Comparison of ENCODE assay signal across 1 cellular context in the genomic region with DNA sequence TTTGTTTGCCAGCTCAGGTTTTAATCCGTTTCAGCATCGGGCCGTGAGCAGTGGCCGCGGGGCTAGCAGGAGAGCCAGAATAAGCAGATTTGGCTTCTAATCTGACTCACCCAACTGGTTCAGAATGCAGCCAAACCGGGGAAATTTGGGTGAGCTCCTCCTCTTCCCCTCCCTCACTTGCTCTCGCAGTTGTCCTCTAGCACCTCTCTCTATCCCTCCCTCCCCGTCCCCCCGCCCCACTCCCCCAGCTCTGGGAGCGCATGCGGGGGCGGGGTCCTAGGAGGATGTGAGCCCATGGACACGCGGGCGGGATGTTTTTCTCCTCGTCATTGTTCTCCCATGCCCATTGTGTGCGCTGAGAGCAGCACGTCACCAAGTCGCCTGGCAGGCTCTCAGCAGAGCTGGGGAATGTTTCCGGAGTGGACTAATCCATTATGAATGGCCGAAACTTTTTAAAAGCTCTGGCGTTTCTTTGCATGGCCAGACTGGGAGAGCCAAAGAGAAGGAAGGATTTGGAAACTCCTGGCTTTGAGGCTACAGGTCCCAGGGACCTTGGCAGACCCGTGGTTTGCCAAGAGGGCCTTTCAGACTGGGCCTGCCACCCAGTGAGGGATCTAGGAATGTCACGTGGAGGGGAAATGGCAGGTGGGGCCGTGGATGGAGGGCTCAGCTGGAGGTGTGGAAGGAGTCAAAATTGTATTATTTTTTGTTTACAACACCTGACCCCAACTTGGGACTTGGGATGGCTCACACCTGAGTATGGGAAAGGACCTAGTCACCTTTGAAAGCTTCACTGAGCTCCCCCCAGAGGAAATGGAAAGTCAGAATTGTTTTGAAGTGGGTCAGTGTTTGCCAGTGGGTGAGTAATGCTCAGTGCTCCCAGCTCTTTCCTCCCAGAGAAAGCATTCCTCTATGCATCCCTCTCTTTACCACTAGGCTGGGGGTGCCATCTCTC.
TF ChIP-seq lines count a peak whose summit lies in the region.

No MANE protein-coding gene starts in this region.

TF ChIP-seq in K562, 482 proteins besides CTCF, POLR2A, EP300 and RAD21 (continued from another document):
- TF ChIP-seq, protein P1, sequence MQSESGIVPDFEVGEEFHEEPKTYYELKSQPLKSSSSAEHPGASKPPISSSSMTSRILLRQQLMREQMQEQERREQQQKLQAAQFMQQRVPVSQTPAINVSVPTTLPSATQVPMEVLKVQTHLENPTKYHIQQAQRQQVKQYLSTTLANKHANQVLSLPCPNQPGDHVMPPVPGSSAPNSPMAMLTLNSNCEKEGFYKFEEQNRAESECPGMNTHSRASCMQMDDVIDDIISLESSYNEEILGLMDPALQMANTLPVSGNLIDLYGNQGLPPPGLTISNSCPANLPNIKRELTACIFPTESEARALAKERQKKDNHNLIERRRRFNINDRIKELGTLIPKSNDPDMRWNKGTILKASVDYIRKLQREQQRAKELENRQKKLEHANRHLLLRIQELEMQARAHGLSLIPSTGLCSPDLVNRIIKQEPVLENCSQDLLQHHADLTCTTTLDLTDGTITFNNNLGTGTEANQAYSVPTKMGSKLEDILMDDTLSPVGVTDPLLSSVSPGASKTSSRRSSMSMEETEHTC (IDR thresholded peaks at IDR 0.05): no peak
- TF ChIP-seq SAP30 (IDR thresholded peaks at IDR 0.05; ENCODE audit: borderline replicate concordance, insufficient read depth, low read depth, low read length, poor library complexity, severe bottlenecking) (no peak), NFE2 (IDR thresholded peaks at IDR 0.05; ENCODE audit: low read depth) (peak; percentile 36; the same call in 1 of the 2 replicates), NFIX (CRISPR knock-in tag; IDR thresholded peaks at IDR 0.05; ENCODE audit: low read depth) (no peak), BRD4 (IDR thresholded peaks at IDR 0.05) (no peak), NR2F6 (CRISPR knock-in tag; IDR thresholded peaks at IDR 0.05) (no peak), ZNF589 (CRISPR knock-in tag; IDR thresholded peaks at IDR 0.05; ENCODE audit: low read depth) (no peak), CREB1 (IDR thresholded peaks at IDR 0.05) (peak; percentile 73; the same call in 1 of the 2 replicates), CREB1 (CRISPR knock-in tag; IDR thresholded peaks at IDR 0.05) (no peak), SOX6 (IDR thresholded peaks at IDR 0.05) (peak; percentile 36; the same call in 1 of the 2 replicates), CREM (IDR thresholded peaks at IDR 0.05; ENCODE audit: low read depth) (peak; percentile 86), NRF1 (conservative IDR thresholded peaks at IDR 0.05 in 1 of 2, IDR thresholded peaks at IDR 0.05 in 1 of 2) (peak; percentile 17 to 33; a peak in 2 of 4 replicates), FOXA1 (IDR thresholded peaks at IDR 0.05; ENCODE audit: borderline replicate concordance) (no peak), FOXK1 (CRISPR knock-in tag; IDR thresholded peaks at IDR 0.05; ENCODE audit: borderline replicate concordance) (no peak), ASH1L (IDR thresholded peaks at IDR 0.05; ENCODE audit: borderline replicate concordance, low read depth, partially characterized antibody) (no peak), POLR2G (IDR thresholded peaks at IDR 0.05; ENCODE audit: low read depth, low read length) (no peak), EHMT2 (IDR thresholded peaks at IDR 0.05) (no peak)
- TF ChIP-seq, protein P2, sequence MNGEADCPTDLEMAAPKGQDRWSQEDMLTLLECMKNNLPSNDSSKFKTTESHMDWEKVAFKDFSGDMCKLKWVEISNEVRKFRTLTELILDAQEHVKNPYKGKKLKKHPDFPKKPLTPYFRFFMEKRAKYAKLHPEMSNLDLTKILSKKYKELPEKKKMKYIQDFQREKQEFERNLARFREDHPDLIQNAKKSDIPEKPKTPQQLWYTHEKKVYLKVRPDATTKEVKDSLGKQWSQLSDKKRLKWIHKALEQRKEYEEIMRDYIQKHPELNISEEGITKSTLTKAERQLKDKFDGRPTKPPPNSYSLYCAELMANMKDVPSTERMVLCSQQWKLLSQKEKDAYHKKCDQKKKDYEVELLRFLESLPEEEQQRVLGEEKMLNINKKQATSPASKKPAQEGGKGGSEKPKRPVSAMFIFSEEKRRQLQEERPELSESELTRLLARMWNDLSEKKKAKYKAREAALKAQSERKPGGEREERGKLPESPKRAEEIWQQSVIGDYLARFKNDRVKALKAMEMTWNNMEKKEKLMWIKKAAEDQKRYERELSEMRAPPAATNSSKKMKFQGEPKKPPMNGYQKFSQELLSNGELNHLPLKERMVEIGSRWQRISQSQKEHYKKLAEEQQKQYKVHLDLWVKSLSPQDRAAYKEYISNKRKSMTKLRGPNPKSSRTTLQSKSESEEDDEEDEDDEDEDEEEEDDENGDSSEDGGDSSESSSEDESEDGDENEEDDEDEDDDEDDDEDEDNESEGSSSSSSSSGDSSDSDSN (IDR thresholded peaks at IDR 0.05; ENCODE audit: borderline replicate concordance in 1 of 2, low read depth in 2 of 2, low read length in 2 of 2): no peak
- TF ChIP-seq, protein P3, sequence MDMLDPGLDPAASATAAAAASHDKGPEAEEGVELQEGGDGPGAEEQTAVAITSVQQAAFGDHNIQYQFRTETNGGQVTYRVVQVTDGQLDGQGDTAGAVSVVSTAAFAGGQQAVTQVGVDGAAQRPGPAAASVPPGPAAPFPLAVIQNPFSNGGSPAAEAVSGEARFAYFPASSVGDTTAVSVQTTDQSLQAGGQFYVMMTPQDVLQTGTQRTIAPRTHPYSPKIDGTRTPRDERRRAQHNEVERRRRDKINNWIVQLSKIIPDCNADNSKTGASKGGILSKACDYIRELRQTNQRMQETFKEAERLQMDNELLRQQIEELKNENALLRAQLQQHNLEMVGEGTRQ (CRISPR knock-in tag; IDR thresholded peaks at IDR 0.05): peak; percentile 22; the same call in 1 of the 2 replicates
- TF ChIP-seq, protein P4, sequence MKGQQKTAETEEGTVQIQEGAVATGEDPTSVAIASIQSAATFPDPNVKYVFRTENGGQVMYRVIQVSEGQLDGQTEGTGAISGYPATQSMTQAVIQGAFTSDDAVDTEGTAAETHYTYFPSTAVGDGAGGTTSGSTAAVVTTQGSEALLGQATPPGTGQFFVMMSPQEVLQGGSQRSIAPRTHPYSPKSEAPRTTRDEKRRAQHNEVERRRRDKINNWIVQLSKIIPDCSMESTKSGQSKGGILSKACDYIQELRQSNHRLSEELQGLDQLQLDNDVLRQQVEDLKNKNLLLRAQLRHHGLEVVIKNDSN (CRISPR knock-in tag; IDR thresholded peaks at IDR 0.05): peak; percentile 35; the same call in 1 of the 2 replicates
- TF ChIP-seq, protein P5, sequence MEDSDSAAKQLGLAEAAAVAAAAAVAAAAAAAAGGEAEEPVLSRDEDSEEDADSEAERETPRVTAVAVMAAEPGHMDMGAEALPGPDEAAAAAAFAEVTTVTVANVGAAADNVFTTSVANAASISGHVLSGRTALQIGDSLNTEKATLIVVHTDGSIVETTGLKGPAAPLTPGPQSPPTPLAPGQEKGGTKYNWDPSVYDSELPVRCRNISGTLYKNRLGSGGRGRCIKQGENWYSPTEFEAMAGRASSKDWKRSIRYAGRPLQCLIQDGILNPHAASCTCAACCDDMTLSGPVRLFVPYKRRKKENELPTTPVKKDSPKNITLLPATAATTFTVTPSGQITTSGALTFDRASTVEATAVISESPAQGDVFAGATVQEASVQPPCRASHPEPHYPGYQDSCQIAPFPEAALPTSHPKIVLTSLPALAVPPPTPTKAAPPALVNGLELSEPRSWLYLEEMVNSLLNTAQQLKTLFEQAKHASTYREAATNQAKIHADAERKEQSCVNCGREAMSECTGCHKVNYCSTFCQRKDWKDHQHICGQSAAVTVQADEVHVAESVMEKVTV (CRISPR knock-in tag; IDR thresholded peaks at IDR 0.05): no peak
- TF ChIP-seq, protein P6, sequence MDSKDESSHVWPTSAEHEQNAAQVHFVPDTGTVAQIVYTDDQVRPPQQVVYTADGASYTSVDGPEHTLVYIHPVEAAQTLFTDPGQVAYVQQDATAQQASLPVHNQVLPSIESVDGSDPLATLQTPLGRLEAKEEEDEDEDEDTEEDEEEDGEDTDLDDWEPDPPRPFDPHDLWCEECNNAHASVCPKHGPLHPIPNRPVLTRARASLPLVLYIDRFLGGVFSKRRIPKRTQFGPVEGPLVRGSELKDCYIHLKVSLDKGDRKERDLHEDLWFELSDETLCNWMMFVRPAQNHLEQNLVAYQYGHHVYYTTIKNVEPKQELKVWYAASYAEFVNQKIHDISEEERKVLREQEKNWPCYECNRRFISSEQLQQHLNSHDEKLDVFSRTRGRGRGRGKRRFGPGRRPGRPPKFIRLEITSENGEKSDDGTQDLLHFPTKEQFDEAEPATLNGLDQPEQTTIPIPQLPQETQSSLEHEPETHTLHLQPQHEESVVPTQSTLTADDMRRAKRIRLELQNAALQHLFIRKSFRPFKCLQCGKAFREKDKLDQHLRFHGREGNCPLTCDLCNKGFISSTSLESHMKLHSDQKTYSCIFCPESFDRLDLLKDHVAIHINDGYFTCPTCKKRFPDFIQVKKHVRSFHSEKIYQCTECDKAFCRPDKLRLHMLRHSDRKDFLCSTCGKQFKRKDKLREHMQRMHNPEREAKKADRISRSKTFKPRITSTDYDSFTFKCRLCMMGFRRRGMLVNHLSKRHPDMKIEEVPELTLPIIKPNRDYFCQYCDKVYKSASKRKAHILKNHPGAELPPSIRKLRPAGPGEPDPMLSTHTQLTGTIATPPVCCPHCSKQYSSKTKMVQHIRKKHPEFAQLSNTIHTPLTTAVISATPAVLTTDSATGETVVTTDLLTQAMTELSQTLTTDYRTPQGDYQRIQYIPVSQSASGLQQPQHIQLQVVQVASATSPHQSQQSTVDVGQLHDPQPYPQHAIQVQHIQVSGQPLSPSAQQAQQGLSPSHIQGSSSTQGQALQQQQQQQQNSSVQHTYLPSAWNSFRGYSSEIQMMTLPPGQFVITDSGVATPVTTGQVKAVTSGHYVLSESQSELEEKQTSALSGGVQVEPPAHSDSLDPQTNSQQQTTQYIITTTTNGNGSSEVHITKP (IDR thresholded peaks at IDR 0.05; ENCODE audit: partially characterized antibody): peak; percentile 74
- TF ChIP-seq, protein P7, sequence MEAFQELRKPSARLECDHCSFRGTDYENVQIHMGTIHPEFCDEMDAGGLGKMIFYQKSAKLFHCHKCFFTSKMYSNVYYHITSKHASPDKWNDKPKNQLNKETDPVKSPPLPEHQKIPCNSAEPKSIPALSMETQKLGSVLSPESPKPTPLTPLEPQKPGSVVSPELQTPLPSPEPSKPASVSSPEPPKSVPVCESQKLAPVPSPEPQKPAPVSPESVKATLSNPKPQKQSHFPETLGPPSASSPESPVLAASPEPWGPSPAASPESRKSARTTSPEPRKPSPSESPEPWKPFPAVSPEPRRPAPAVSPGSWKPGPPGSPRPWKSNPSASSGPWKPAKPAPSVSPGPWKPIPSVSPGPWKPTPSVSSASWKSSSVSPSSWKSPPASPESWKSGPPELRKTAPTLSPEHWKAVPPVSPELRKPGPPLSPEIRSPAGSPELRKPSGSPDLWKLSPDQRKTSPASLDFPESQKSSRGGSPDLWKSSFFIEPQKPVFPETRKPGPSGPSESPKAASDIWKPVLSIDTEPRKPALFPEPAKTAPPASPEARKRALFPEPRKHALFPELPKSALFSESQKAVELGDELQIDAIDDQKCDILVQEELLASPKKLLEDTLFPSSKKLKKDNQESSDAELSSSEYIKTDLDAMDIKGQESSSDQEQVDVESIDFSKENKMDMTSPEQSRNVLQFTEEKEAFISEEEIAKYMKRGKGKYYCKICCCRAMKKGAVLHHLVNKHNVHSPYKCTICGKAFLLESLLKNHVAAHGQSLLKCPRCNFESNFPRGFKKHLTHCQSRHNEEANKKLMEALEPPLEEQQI (IDR thresholded peaks at IDR 0.05): no peak
- TF ChIP-seq, protein P8, sequence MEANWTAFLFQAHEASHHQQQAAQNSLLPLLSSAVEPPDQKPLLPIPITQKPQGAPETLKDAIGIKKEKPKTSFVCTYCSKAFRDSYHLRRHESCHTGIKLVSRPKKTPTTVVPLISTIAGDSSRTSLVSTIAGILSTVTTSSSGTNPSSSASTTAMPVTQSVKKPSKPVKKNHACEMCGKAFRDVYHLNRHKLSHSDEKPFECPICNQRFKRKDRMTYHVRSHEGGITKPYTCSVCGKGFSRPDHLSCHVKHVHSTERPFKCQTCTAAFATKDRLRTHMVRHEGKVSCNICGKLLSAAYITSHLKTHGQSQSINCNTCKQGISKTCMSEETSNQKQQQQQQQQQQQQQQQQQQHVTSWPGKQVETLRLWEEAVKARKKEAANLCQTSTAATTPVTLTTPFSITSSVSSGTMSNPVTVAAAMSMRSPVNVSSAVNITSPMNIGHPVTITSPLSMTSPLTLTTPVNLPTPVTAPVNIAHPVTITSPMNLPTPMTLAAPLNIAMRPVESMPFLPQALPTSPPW (CRISPR knock-in tag; IDR thresholded peaks at IDR 0.05): peak; percentile 71
- TF ChIP-seq, protein P9, sequence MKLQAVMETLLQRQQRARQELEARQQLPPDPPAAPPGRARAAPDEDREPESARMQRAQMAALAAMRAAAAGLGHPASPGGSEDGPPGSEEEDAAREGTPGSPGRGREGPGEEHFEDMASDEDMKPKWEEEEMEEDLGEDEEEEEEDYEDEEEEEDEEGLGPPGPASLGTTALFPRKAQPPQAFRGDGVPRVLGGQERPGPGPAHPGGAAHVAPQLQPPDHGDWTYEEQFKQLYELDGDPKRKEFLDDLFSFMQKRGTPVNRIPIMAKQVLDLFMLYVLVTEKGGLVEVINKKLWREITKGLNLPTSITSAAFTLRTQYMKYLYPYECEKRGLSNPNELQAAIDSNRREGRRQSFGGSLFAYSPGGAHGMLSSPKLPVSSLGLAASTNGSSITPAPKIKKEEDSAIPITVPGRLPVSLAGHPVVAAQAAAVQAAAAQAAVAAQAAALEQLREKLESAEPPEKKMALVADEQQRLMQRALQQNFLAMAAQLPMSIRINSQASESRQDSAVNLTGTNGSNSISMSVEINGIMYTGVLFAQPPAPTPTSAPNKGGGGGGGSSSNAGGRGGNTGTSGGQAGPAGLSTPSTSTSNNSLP (IDR thresholded peaks at IDR 0.05; ENCODE audit: borderline replicate concordance, low read depth, low read length): no peak
- TF ChIP-seq, protein P10, sequence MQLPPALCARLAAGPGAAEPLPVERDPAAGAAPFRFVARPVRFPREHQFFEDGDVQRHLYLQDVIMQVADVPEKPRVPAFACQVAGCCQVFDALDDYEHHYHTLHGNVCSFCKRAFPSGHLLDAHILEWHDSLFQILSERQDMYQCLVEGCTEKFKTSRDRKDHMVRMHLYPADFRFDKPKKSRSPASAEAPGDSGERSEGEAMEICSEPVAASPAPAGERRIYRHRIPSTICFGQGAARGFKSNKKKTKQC (CRISPR knock-in tag; IDR thresholded peaks at IDR 0.05): no peak
